Comparison of ENCODE assay signal across 25 cellular contexts in genomic region chr2:208799397-208799796, GRCh38.
"Had no signal": no experiment of that assay in that cellular context is flagged by ENCODE, and none has a peak within 500 bp of the region (broad histone marks: within the 10 kb centered on the region; RNA-seq: fewer than 3 reads in every experiment).

No MANE protein-coding gene starts in this region.

- H3K4me1 ChIP-seq: colonic mucosa had no signal

- DNase-seq: activated B cell treated with CpG ODN at 0.5 μM for 24 hours; activated CD4-positive, alpha-beta T cell treated with anti-CD3 and anti-CD28 coated beads for 48 hours; activated CD4-positive, alpha-beta T cell treated with anti-CD3 and anti-CD28 coated beads, Interleukin-2, amount 50 U/mL, for 1 hour; activated CD4-positive, alpha-beta T cell treated with anti-CD3 and anti-CD28 coated beads, Interleukin-2, amount 50 U/mL, for 48 hours; activated CD8-positive, alpha-beta memory T cell treated with anti-CD3 and anti-CD28 coated beads for 24 hours; activated CD8-positive, alpha-beta T cell treated with anti-CD3 and anti-CD28 coated beads for 36 hours; activated effector memory CD4-positive, alpha-beta T cell treated with Interleukin-2 at 50 U/mL for 16 hours; activated gamma-delta T cell treated with Interleukin-2 at 50 U/mL for 16 hours; activated naive CD4-positive, alpha-beta T cell treated with anti-CD3 and anti-CD28 coated beads, Interleukin-2, amount 50 U/mL, for 16 hours; activated naive CD4-positive, alpha-beta T cell treated with Interleukin-2 at 50 U/mL for 16 hours; activated T-cell treated with anti-CD3 and anti-CD28 coated beads, Interleukin-2, amount 50 U/mL, for 4 hours; amniotic stem cell; anterior cingulate cortex; caudate nucleus; colonic mucosa; effector CD8-positive, alpha-beta T cell; foreskin fibroblast; head of caudate nucleus; T-helper 1 cell; T-helper 17 cell; T1000; WERI-Rb-1 had no signal

- ATAC-seq: activated CD4-positive, CD25-positive, alpha-beta regulatory T cell treated with anti-CD3 and anti-CD28 coated beads, Interleukin-2, amount 50 U/mL, for 24 hours; activated CD8-positive, alpha-beta T cell treated with anti-CD3 and anti-CD28 coated beads for 36 hours; activated T-cell treated with anti-CD3 and anti-CD28 coated beads, Interleukin-2, amount 50 U/mL, for 4 hours; activated T-helper 17 cell treated with anti-CD3 and anti-CD28 coated beads, Interleukin-2, amount 50 U/mL, for 72 hours; esophagus mucosa; T-helper 17 cell had no signal

- H3K36me3 ChIP-seq: colonic mucosa, WERI-Rb-1 had no signal

- H3K4me3 ChIP-seq: colonic mucosa had no signal

- H3K27me3 ChIP-seq: colonic mucosa had no signal

- H3K9me3 ChIP-seq: colonic mucosa had no signal

- H3K27ac ChIP-seq: colonic mucosa, WERI-Rb-1 had no signal
